ENCODE assay signal across 2 cellular contexts in the genomic region with DNA sequence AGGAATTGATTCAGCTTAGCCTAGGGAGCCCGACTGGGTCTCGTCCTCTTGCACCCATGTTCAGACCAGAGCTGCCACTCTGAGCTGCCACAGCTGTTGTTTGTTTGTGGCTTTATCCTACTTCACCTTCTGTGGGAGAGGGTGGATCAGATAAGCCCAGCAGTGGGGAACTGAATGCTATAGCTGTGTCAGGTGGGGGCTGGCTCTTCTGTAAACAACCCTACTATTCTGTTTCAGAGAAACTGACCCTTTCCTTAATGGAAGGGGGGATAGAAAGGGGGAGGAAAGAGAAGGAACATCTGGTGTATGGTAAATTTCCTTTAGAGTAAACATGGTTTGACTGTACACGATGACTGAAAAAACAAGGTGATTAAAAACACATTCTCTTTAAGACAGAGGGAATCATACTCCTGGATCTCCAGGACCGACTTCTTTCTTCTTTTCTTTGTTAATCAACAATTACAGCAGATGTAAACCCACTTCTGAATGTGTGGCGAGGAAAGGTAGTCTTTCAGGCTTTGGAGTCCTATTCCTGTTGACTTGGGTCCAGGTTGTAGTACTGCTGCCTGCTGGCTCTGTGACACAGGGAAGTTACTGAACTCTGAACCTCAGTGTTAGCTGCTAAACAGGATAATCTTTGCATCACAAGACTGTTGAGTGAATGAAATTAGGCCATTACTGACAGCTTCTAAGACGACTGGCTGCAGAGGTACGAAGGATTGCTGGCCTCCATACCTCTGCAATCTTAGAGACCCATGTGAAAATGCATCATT.
TF ChIP-seq lines count a peak whose summit lies in the region.

No MANE protein-coding gene starts in this region.

TF ChIP-seq in GM23338, 12 proteins besides CTCF, POLR2A, EP300 and RAD21:
- no peak for TF ChIP-seq JUNB (IDR thresholded peaks at IDR 0.05; ENCODE audit: unreplicated experiment)
- TF ChIP-seq, protein P1, sequence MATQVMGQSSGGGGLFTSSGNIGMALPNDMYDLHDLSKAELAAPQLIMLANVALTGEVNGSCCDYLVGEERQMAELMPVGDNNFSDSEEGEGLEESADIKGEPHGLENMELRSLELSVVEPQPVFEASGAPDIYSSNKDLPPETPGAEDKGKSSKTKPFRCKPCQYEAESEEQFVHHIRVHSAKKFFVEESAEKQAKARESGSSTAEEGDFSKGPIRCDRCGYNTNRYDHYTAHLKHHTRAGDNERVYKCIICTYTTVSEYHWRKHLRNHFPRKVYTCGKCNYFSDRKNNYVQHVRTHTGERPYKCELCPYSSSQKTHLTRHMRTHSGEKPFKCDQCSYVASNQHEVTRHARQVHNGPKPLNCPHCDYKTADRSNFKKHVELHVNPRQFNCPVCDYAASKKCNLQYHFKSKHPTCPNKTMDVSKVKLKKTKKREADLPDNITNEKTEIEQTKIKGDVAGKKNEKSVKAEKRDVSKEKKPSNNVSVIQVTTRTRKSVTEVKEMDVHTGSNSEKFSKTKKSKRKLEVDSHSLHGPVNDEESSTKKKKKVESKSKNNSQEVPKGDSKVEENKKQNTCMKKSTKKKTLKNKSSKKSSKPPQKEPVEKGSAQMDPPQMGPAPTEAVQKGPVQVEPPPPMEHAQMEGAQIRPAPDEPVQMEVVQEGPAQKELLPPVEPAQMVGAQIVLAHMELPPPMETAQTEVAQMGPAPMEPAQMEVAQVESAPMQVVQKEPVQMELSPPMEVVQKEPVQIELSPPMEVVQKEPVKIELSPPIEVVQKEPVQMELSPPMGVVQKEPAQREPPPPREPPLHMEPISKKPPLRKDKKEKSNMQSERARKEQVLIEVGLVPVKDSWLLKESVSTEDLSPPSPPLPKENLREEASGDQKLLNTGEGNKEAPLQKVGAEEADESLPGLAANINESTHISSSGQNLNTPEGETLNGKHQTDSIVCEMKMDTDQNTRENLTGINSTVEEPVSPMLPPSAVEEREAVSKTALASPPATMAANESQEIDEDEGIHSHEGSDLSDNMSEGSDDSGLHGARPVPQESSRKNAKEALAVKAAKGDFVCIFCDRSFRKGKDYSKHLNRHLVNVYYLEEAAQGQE (IDR thresholded peaks at IDR 0.05; ENCODE audit: unreplicated experiment): no peak
TF ChIP-seq in GM23338: peak in this region for 0.

TF ChIP-seq in HEK293T, 16 proteins besides CTCF, POLR2A, EP300 and RAD21:
- TF ChIP-seq FOXM1 (IDR thresholded peaks at IDR 0.05; ENCODE audit: borderline replicate concordance): no peak
- no peak for TF ChIP-seq CTBP1 (IDR thresholded peaks at IDR 0.05; ENCODE audit: borderline replicate concordance)
- no peak for TF ChIP-seq SP1 (IDR thresholded peaks at IDR 0.05)
- no peak for TF ChIP-seq LEF1 (IDR thresholded peaks at IDR 0.05; ENCODE audit: borderline replicate concordance)
- TF ChIP-seq NFRKB (IDR thresholded peaks at IDR 0.05): no peak
- TF ChIP-seq HDGF (IDR thresholded peaks at IDR 0.05; ENCODE audit: borderline replicate concordance): no peak
- TF ChIP-seq SUZ12 (IDR thresholded peaks at IDR 0.05): no peak
- no peak for TF ChIP-seq BHLHE40 (IDR thresholded peaks at IDR 0.05; ENCODE audit: borderline replicate concordance)
- no peak for TF ChIP-seq ELF4 (IDR thresholded peaks at IDR 0.05)
- TF ChIP-seq FOXK2 (IDR thresholded peaks at IDR 0.05): no peak
